26 cellular contexts compared by ENCODE assay signal in genomic region chr14:54767450-54767849, GRCh38.
A peak's percentile ranks its signal among the peaks of the same experiment; 100 is the strongest.
DNase-seq lines count a peak whose midpoint lies in the region; ATAC-seq and TF ChIP-seq lines count a peak whose summit lies in the region.
"Had no signal": no experiment of that assay in that cellular context is flagged by ENCODE, and none has a peak within 500 bp of the region (broad histone marks: within the 10 kb centered on the region; RNA-seq: fewer than 3 reads in every experiment).

No MANE protein-coding gene starts in this region.

- no peaks in the 10 kb centered on the region for H3K27me3 Mint-ChIP-seq in activated CD4-positive, alpha-beta memory T cell treated with anti-CD3 and anti-CD28 coated beads for 36 hours
- H3K27me3 Mint-ChIP-seq in activated CD4-positive, alpha-beta memory T cell treated with anti-CD3 and anti-CD28 coated beads, Interleukin-2, amount 10 ng/mL, durations not matched to agents 7 days and 5 days = peaks cover 17% of the 10 kb centered on the region
- H3K27me3 Mint-ChIP-seq: CD4-positive, alpha-beta memory T cell had no signal

- POLR2A ChIA-PET in activated CD4-positive, alpha-beta memory T cell treated with anti-CD3 and anti-CD28 coated beads for 36 hours (lab: Charles Lee) = no interaction called here
- POLR2A ChIA-PET in activated CD4-positive, alpha-beta memory T cell treated with anti-CD3 and anti-CD28 coated beads, Interleukin-2, amount 10 ng/mL, durations not matched to agents 7 days and 5 days (lab: Charles Lee) = no interaction called here

- ATAC-seq in psoas muscle = no peak
- no peak for ATAC-seq in upper lobe of right lung
- ATAC-seq in GM19324 (IDR thresholded peaks at IDR 0.05; ENCODE audit: low FRiP score, unreplicated experiment) = no peak
- ATAC-seq: GM12878, GM23338 had no signal

- H3K4me1 Mint-ChIP-seq in activated CD4-positive, alpha-beta memory T cell treated with anti-CD3 and anti-CD28 coated beads for 36 hours (ENCODE audit: low read depth) = peaks cover 21% of the 10 kb centered on the region
- H3K4me1 Mint-ChIP-seq in activated CD4-positive, alpha-beta memory T cell treated with anti-CD3 and anti-CD28 coated beads, Interleukin-2, amount 10 ng/mL, durations not matched to agents 7 days and 5 days = peaks cover 6% of the 10 kb centered on the region

- TF ChIP-seq CTCF in right atrium auricular region (IDR thresholded peaks at IDR 0.05) (no peak), psoas muscle (IDR thresholded peaks at IDR 0.05) (no peak), upper lobe of right lung (IDR thresholded peaks at IDR 0.05) (no peak)

- H3K27ac ChIP-seq in right atrium auricular region (peak overlapping the region; percentile 84 to 97), psoas muscle (peak overlapping the region; percentile 7), upper lobe of right lung (no peak overlapping the region)
- H3K27ac ChIP-seq: KMS-11, RWPE1, SJCRH30 had no signal

- H3K4me1 ChIP-seq in right atrium auricular region (peaks cover 0 to 43% of the 10 kb centered on the region in 2 donors), psoas muscle (peaks cover 31% of the 10 kb centered on the region), upper lobe of right lung (peaks cover 3% of the 10 kb centered on the region)

- intact Hi-C loops in activated CD4-positive, alpha-beta memory T cell treated with anti-CD3 and anti-CD28 coated beads for 36 hours (cut with micrococcal nuclease) = no loop called here
- intact Hi-C loops in cardiac septum (cut with DNase I) (no loop called here), psoas muscle (cut with DNase I) (no loop called here), upper lobe of right lung (cut with DNase I) (no loop called here)

- DNase-seq in activated CD4-positive, alpha-beta memory T cell treated with anti-CD3 and anti-CD28 coated beads for 36 hours = no peak
- no peak for DNase-seq in activated CD4-positive, alpha-beta memory T cell treated with anti-CD3 and anti-CD28 coated beads, Interleukin-2, amount 10 ng/mL, durations not matched to agents 7 days and 5 days
- DNase-seq in right atrium auricular region (ENCODE audit: low spot score) (no peak), cardiac septum (ENCODE audit: low spot score) (no peak), psoas muscle (no peak), upper lobe of right lung (peak; percentile 22), NCI-H187 treated with DMSO at 0.1 percent for 48 hours (lab: John Stamatoyannopoulos, UW) (no peak)
- DNase-seq: 8988T; Caco-2; CD4-positive, alpha-beta memory T cell; DMS 273 treated with DMSO at 0.1 percent for 48 hours; DMS79 treated with DMSO at 0.1 percent for 48 hours; HCEC 1CT; NCI-H1092 treated with DMSO at 0.1 percent for 48 hours; NCI-H1436 treated with DMSO at 0.1 percent for 48 hours; NCI-H2029; NCI-H2227 treated with DMSO at 0.1 percent for 48 hours; NCI-H510A; NCI-H748 treated with DMSO at 0.1 percent for 48 hours; SJCRH30 had no signal

- H3K9me3 ChIP-seq in right atrium auricular region = no peaks in the 10 kb centered on the region
- no peaks in the 10 kb centered on the region for H3K9me3 ChIP-seq in psoas muscle
- H3K9me3 ChIP-seq in upper lobe of right lung = no peaks in the 10 kb centered on the region
- H3K9me3 ChIP-seq: BLaER1 treated with 17β-estradiol and CSF1 and Interleukin-3, amounts not matched to agents 10 nM and 100 nM; Caco-2; SJCRH30 had no signal

- no peaks in the 10 kb centered on the region for H3K9me3 Mint-ChIP-seq in activated CD4-positive, alpha-beta memory T cell treated with anti-CD3 and anti-CD28 coated beads for 36 hours
- no peaks in the 10 kb centered on the region for H3K9me3 Mint-ChIP-seq in activated CD4-positive, alpha-beta memory T cell treated with anti-CD3 and anti-CD28 coated beads, Interleukin-2, amount 10 ng/mL, durations not matched to agents 7 days and 5 days
- H3K9me3 Mint-ChIP-seq: CD4-positive, alpha-beta memory T cell; GM23338 had no signal

- peaks cover 69% of the 10 kb centered on the region for H3K36me3 ChIP-seq in right atrium auricular region
- peaks cover 0 to 49% of the 10 kb centered on the region in 2 donors for H3K36me3 ChIP-seq in psoas muscle (ENCODE audit: insufficient read depth in 1 of 2, low read depth in 1 of 2)
- peaks cover 29% of the 10 kb centered on the region for H3K36me3 ChIP-seq in upper lobe of right lung
- H3K36me3 ChIP-seq: SJCRH30 had no signal

- H3K27me3 ChIP-seq in right atrium auricular region = no peaks in the 10 kb centered on the region
- H3K27me3 ChIP-seq in psoas muscle (ENCODE audit: insufficient read depth in 3 of 3, low read length in 2 of 3) = no peaks in the 10 kb centered on the region
- no peaks in the 10 kb centered on the region for H3K27me3 ChIP-seq in upper lobe of right lung
- H3K27me3 ChIP-seq: BLaER1 treated with 17β-estradiol and CSF1 and Interleukin-3, amounts not matched to agents 10 nM and 100 nM; SJCRH30 had no signal

- CTCF ChIA-PET in activated CD4-positive, alpha-beta memory T cell treated with anti-CD3 and anti-CD28 coated beads for 36 hours (lab: Charles Lee) = interaction anchor here (0.8 kb wide), 1 partner anchor 9 kb away, joined by 3 read pairs; no protein-coding TSS in a partner anchor
- CTCF ChIA-PET in activated CD4-positive, alpha-beta memory T cell treated with anti-CD3 and anti-CD28 coated beads, Interleukin-2, amount 10 ng/mL, durations not matched to agents 7 days and 5 days (lab: Charles Lee) = interaction anchor here (2.0 kb wide), 1 partner anchor 203 kb away, joined by 5 read pairs; no protein-coding TSS in a partner anchor

- 95 to 100% (median 97%) methylated on average over 3 of the region's 3 CpGs for WGBS in psoas muscle, 3 donors

- H3K4me3 ChIP-seq in right atrium auricular region (no peak overlapping the region), psoas muscle (no peak overlapping the region), upper lobe of right lung (no peak overlapping the region)
- H3K4me3 ChIP-seq: BLaER1 treated with 17β-estradiol and CSF1 and Interleukin-3, amounts not matched to agents 10 nM and 100 nM; GM12878; GM23338; SJCRH30 had no signal

- H3K4me3 Mint-ChIP-seq in activated CD4-positive, alpha-beta memory T cell treated with anti-CD3 and anti-CD28 coated beads for 36 hours = no peak overlapping the region
- no peak overlapping the region for H3K4me3 Mint-ChIP-seq in activated CD4-positive, alpha-beta memory T cell treated with anti-CD3 and anti-CD28 coated beads, Interleukin-2, amount 10 ng/mL, durations not matched to agents 7 days and 5 days
- H3K4me3 Mint-ChIP-seq: CD4-positive, alpha-beta memory T cell; GM23338 had no signal

- no peaks in the 10 kb centered on the region for H3K36me3 Mint-ChIP-seq in activated CD4-positive, alpha-beta memory T cell treated with anti-CD3 and anti-CD28 coated beads for 36 hours
- no peaks in the 10 kb centered on the region for H3K36me3 Mint-ChIP-seq in activated CD4-positive, alpha-beta memory T cell treated with anti-CD3 and anti-CD28 coated beads, Interleukin-2, amount 10 ng/mL, durations not matched to agents 7 days and 5 days (ENCODE audit: low read depth)
- H3K36me3 Mint-ChIP-seq: CD4-positive, alpha-beta memory T cell had no signal

- H3K27ac Mint-ChIP-seq in activated CD4-positive, alpha-beta memory T cell treated with anti-CD3 and anti-CD28 coated beads for 36 hours = peak overlapping the region; percentile 25
- no peak overlapping the region for H3K27ac Mint-ChIP-seq in activated CD4-positive, alpha-beta memory T cell treated with anti-CD3 and anti-CD28 coated beads, Interleukin-2, amount 10 ng/mL, durations not matched to agents 7 days and 5 days
- H3K27ac Mint-ChIP-seq: CD4-positive, alpha-beta memory T cell; GM23338 had no signal
